3 cellular contexts compared by ENCODE assay signal in genomic region chr17:5128387-5128786, GRCh38. TPM values are rescaled to one million over a fixed set of nuclear protein-coding genes. Genes with fewer than 3 reads are reported as not detected.
"Had no signal": no experiment of that assay in that cellular context is flagged by ENCODE, and none has a peak within 500 bp of the region (broad histone marks: within the 10 kb centered on the region; RNA-seq: fewer than 3 reads in every experiment).

No MANE protein-coding gene starts in this region.

RNA-seq across cellular contexts. Expression of gene USP6, which starts 12.6 kb away (rescaled TPM):
- total RNA-seq: HT1080, Right ventricle myocardium superior, SJSA1 had no signal

RNA-seq across cellular contexts. Expression of gene ZFP3, which starts 50.1 kb away (rescaled TPM):
- total RNA-seq: HT1080 had no signal
